10 cellular contexts compared by ENCODE assay signal in genomic region chr17:64134216-64134970, GRCh38. TPM values are rescaled to one million over a fixed set of nuclear protein-coding genes. Genes with fewer than 3 reads are reported as not detected.
DNase-seq lines count a peak whose midpoint lies in the region; ATAC-seq and TF ChIP-seq lines count a peak whose summit lies in the region.
"Had no signal": no experiment of that assay in that cellular context is flagged by ENCODE, and none has a peak within 500 bp of the region (broad histone marks: within the 10 kb centered on the region; RNA-seq: fewer than 3 reads in every experiment).

No MANE protein-coding gene starts in this region.

- H3K27ac ChIP-seq in hepatocyte (peak overlapping the region; percentile 6), right lobe of liver (peak overlapping the region; percentile 31 to 64 (median 59)), caudate nucleus (ENCODE audit: low read depth, low read length) (no peak overlapping the region)
- H3K27ac ChIP-seq: GM23248 had no signal

- ATAC-seq in right lobe of liver: peak in 2 of 4 donors; percentile 2 to 17

- H4K20me1 ChIP-seq in hepatocyte (ENCODE audit: insufficient read depth, poor library complexity, severe bottlenecking): no peaks in the 10 kb centered on the region

- H3K9me3 Mint-ChIP-seq in type B pancreatic cell: no peaks in the 10 kb centered on the region

- TF ChIP-seq CTCF in hepatocyte (IDR thresholded peaks at IDR 0.05; ENCODE audit: poor library complexity) (no peak), right lobe of liver (IDR thresholded peaks at IDR 0.05) (no peak), type B pancreatic cell (conservative IDR thresholded peaks at IDR 0.05) (no peak)

- intact Hi-C loops in right lobe of liver (cut with DNase I) (loop anchor here (5.0 to 10.0 kb wide), 3 partner anchors 100 to 220 kb away; partner anchors contain the start of genes CSHL1 (in 1 of the 2) and GH1 (in 1 of the 2)), posterior vena cava (cut with DNase I) (loop anchor here (2.0 to 10.0 kb wide), 6 partner anchors 52 to 220 kb away; partner anchors contain the start of genes GH1 (in 2 of the 2) and CSHL1 (in 1 of the 2))

- H3K79me2 ChIP-seq in hepatocyte: peaks cover under 1% of the 10 kb centered on the region

- H3K4me1 Mint-ChIP-seq in type B pancreatic cell (ENCODE audit: unreplicated experiment): peaks cover 10% of the 10 kb centered on the region

- H3K9me3 ChIP-seq in hepatocyte (ENCODE audit: low read depth) (no peaks in the 10 kb centered on the region), right lobe of liver (no peaks in the 10 kb centered on the region)
- H3K9me3 ChIP-seq: Caco-2 had no signal

- peaks cover 28% of the 10 kb centered on the region for H3K4me1 ChIP-seq in hepatocyte (ENCODE audit: insufficient read depth)
- H3K4me1 ChIP-seq in right lobe of liver: peaks cover 0 to 22% (median 0%) of the 10 kb centered on the region in 4 donors

- TF ChIP-seq POLR2A in right lobe of liver (IDR thresholded peaks at IDR 0.05): no peak

- H3K36me3 Mint-ChIP-seq in type B pancreatic cell: no peaks in the 10 kb centered on the region
- H3K36me3 Mint-ChIP-seq: CD4-positive, alpha-beta memory T cell had no signal

- no peak for DNase-seq in hepatocyte (ENCODE audit: low spot score)
- DNase-seq in right lobe of liver: no peak
- DNase-seq in type B pancreatic cell (ENCODE audit: extremely low spot score, unreplicated experiment): no peak
- DNase-seq in activated CD4-positive, CD25-positive, alpha-beta regulatory T cell treated with anti-CD3 and anti-CD28 coated beads, Interleukin-2, amount 50 U/mL, for 72 hours: no peak
- DNase-seq in caudate nucleus (lab: John Stamatoyannopoulos, UW): no peak
- DNase-seq in posterior vena cava (ENCODE audit: low spot score): no peak

- WGBS in hepatocyte (ENCODE audit: low lambda C conversion rate, missing lambda C conversion rate): 63% methylated on average over 6 of the region's 6 CpGs
- WGBS in right lobe of liver (ENCODE audit: insufficient coverage, low coverage, low lambda C conversion rate, missing lambda C conversion rate): 42% methylated on average over 6 of the region's 6 CpGs

- H3K36me3 ChIP-seq in hepatocyte (replicated peaks; ENCODE audit: insufficient read depth, low read depth) (no peaks in the 10 kb centered on the region), right lobe of liver (no peaks in the 10 kb centered on the region)

- H3K4me3 ChIP-seq in hepatocyte (no peak overlapping the region), right lobe of liver (no peak overlapping the region)
- H3K4me3 ChIP-seq: GM12878, GM23248 had no signal

- no peaks in the 10 kb centered on the region for H3K27me3 ChIP-seq in hepatocyte
- H3K27me3 ChIP-seq in right lobe of liver: no peaks in the 10 kb centered on the region

- H3K27me3 Mint-ChIP-seq in type B pancreatic cell: peaks cover 13% of the 10 kb centered on the region

- no peak overlapping the region for H2AFZ ChIP-seq in hepatocyte
- H2AFZ ChIP-seq: GM23248 had no signal

- H3K4me2 ChIP-seq in hepatocyte: peak overlapping the region; percentile 9

- H3K9me2 ChIP-seq in hepatocyte (replicated peaks; ENCODE audit: insufficient read depth): no peaks in the 10 kb centered on the region

- H3K4me3 Mint-ChIP-seq in type B pancreatic cell: no peak overlapping the region

- peak overlapping the region; percentile 65 for H3K27ac Mint-ChIP-seq in type B pancreatic cell

RNA-seq across cellular contexts. Expression of gene ERN1, which starts 4.4 kb away (rescaled TPM):
- total RNA-seq in hepatocyte (10.3 and 14.3 TPM in 2 replicates), right lobe of liver (10 to 100 TPM; 22.7 to 47.6 (median 28.7) TPM), type B pancreatic cell (ENCODE audit: low replicate concordance) (12.1 and 13.9 TPM in 2 replicates), posterior vena cava (10 to 100 TPM; 17.2 to 18.6 TPM)
- 16.5 and 19.4 TPM in 2 replicates for polyA plus RNA-seq in hepatocyte
